In genomic region chr4:31379364-31379763, GRCh38 we compare ENCODE assay signal across 31 cellular contexts.
"Had no signal": no experiment of that assay in that cellular context is flagged by ENCODE, and none has a peak within 500 bp of the region (broad histone marks: within the 10 kb centered on the region; RNA-seq: fewer than 3 reads in every experiment).

No MANE protein-coding gene starts in this region.

- H3K4me3 ChIP-seq: ascending aorta, cardiac muscle cell, colonic mucosa had no signal

- ATAC-seq: activated CD4-positive, alpha-beta T cell treated with anti-CD3 and anti-CD28 coated beads for 36 hours; activated CD8-positive, alpha-beta memory T cell treated with anti-CD3 and anti-CD28 coated beads, Interleukin-2, amount 10 ng/mL, durations not matched to agents 7 days and 5 days; activated CD8-positive, alpha-beta T cell treated with anti-CD3 and anti-CD28 coated beads, Interleukin-2, amount 10 ng/mL, durations not matched to agents 7 days and 5 days; activated naive CD8-positive, alpha-beta T cell treated with anti-CD3 and anti-CD28 coated beads, Interleukin-2, amount 50 U/mL, for 24 hours had no signal

- H3K9me3 ChIP-seq: ascending aorta, colonic mucosa had no signal

- FAIRE-seq: bronchial epithelial cell, TTC549 had no signal

- H3K27ac ChIP-seq: ascending aorta, cardiac muscle cell, colonic mucosa, VCaP had no signal

- H3K36me3 ChIP-seq: ascending aorta, cardiac muscle cell, colonic mucosa had no signal

- DNase-seq: activated B cell treated with CpG ODN at 0.5 μM for 24 hours; activated CD4-positive, alpha-beta memory T cell treated with anti-CD3 and anti-CD28 coated beads, Interleukin-2, amount 10 ng/mL, durations not matched to agents 7 days and 5 days; activated CD4-positive, alpha-beta T cell treated with anti-CD3 and anti-CD28 coated beads for 1 hour; activated CD4-positive, alpha-beta T cell treated with anti-CD3 and anti-CD28 coated beads for 36 hours; activated CD4-positive, alpha-beta T cell treated with anti-CD3 and anti-CD28 coated beads for 48 hours; activated CD4-positive, alpha-beta T cell treated with anti-CD3 and anti-CD28 coated beads, Interleukin-2, amount 10 ng/mL, durations not matched to agents 7 days and 5 days; activated CD4-positive, alpha-beta T cell treated with anti-CD3 and anti-CD28 coated beads, Interleukin-2, amount 50 U/mL, for 48 hours; activated CD8-positive, alpha-beta memory T cell treated with anti-CD3 and anti-CD28 coated beads for 24 hours; activated CD8-positive, alpha-beta memory T cell treated with anti-CD3 and anti-CD28 coated beads, Interleukin-2, amount 10 ng/mL, durations not matched to agents 7 days and 5 days; activated CD8-positive, alpha-beta memory T cell treated with anti-CD3 and anti-CD28 coated beads, Interleukin-2, amount 50 U/mL, for 48 hours; activated CD8-positive, alpha-beta T cell treated with anti-CD3 and anti-CD28 coated beads, Interleukin-2, amount 10 ng/mL, durations not matched to agents 7 days and 5 days; activated effector memory CD4-positive, alpha-beta T cell treated with Interleukin-2 at 50 U/mL for 16 hours; activated gamma-delta T cell; activated naive CD4-positive, alpha-beta T cell treated with anti-CD3 and anti-CD28 coated beads, Interleukin-2, amount 10 ng/mL, durations not matched to agents 7 days and 5 days; activated naive CD4-positive, alpha-beta T cell treated with Interleukin-2 at 50 U/mL for 16 hours; activated naive CD8-positive, alpha-beta T cell treated with anti-CD3 and anti-CD28 coated beads, Interleukin-2, amount 10 ng/mL, durations not matched to agents 7 days and 5 days; activated naive CD8-positive, alpha-beta T cell treated with anti-CD3 and anti-CD28 coated beads, Interleukin-2, amount 50 U/mL, for 24 hours; activated T-cell treated with anti-CD3 and anti-CD28 coated beads, Interleukin-2, amount 50 U/mL, for 24 hours; activated T-cell treated with anti-CD3 and anti-CD28 coated beads, Interleukin-2, amount 50 U/mL, for 48 hours; amygdala; anterior cingulate cortex; caudate nucleus; cerebellar nuclear complex; colonic mucosa; T-helper 2 cell; T-helper 9 cell had no signal

- H3K27me3 ChIP-seq: ascending aorta, cardiac muscle cell, colonic mucosa had no signal

- H3K4me1 ChIP-seq: ascending aorta, colonic mucosa had no signal
